23 cellular contexts compared by ENCODE assay signal in the genomic region with DNA sequence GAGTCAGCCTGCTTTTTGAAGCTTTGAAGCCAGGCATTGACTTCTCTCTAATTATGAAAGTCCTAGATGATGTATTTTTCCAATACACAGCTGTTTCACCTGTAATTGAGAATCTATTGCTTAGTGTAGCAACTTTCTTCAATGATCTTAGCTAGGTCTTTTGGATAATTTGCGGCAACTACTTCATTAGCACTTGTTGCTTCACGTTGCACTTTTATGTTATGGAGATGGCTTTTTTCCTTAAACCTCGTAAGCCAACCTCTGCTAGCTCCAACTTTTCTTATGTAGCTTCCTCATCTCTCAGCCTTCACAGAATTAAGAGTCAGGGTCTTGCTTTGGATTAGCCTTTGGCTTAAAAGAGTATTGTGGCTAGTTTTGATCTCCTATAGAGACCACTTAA. TPM values are rescaled to one million over a fixed set of nuclear protein-coding genes. Genes with fewer than 3 reads are reported as not detected.
A peak's percentile ranks its signal among the peaks of the same experiment; 100 is the strongest.
DNase-seq lines count a peak whose midpoint lies in the region; ATAC-seq, FAIRE-seq and TF ChIP-seq lines count a peak whose summit lies in the region.
"Had no signal": no experiment of that assay in that cellular context is flagged by ENCODE, and none has a peak within 500 bp of the region (broad histone marks: within the 10 kb centered on the region; RNA-seq: fewer than 3 reads in every experiment).

No MANE protein-coding gene starts in this region.

- H3K9me3 Mint-ChIP-seq in WTC11 (no peaks in the 10 kb centered on the region), CD14-positive monocyte (no peaks in the 10 kb centered on the region)
- H3K9me3 Mint-ChIP-seq: CD4-positive, CD25-positive, alpha-beta regulatory T cell; CD8-positive, alpha-beta memory T cell had no signal

- FAIRE-seq in GM12892 (lab: Jason Lieb, UNC) = peak; percentile 70
- FAIRE-seq: A549, GM12878 had no signal

- H3K27ac ChIP-seq in neuronal stem cell (replicated peaks; ENCODE audit: low read length) = peak overlapping the region; percentile 58
- H3K27ac ChIP-seq: 22Rv1; A549; BLaER1 treated with 17β-estradiol and CSF1 and Interleukin-3, amounts not matched to agents 10 nM and 100 nM; C4-2B had no signal

- H2AK5ac ChIP-seq in neuronal stem cell (ENCODE audit: low read depth, low read length) = no peak overlapping the region

- no peak overlapping the region for H3K4ac ChIP-seq in neuronal stem cell (ENCODE audit: low read length)

- H2AFZ ChIP-seq in neuronal stem cell (ENCODE audit: low read length) = no peak overlapping the region

- TF ChIP-seq POLR2A in GM12892 (IDR thresholded peaks at IDR 0.05; ENCODE audit: low read depth, low read length) = no peak

- no peak overlapping the region for H4K8ac ChIP-seq in neuronal stem cell (ENCODE audit: low read depth, low read length)

- H2BK120ac ChIP-seq in neuronal stem cell (ENCODE audit: low read depth, low read length) = no peak overlapping the region

- H3K36me3 ChIP-seq in neuronal stem cell (replicated peaks in 1 of 2; ENCODE audit: control insufficient read depth in 2 of 2, insufficient read depth in 2 of 2, low read length in 2 of 2) = peaks cover 2 to 100% of the 10 kb centered on the region in 2 donors

- H3K36me3 Mint-ChIP-seq in WTC11 (peaks cover 19% of the 10 kb centered on the region), CD14-positive monocyte (peaks cover 51 to 68% of the 10 kb centered on the region in 2 donors)

- no peak overlapping the region for H2BK12ac ChIP-seq in neuronal stem cell (ENCODE audit: low read length)

- CTCF ChIA-PET in WTC11 (lab: Charles Lee) = interaction anchor here (1.8 kb wide), 1 partner anchor 15 kb away, joined by 8 read pairs; no protein-coding TSS in a partner anchor

- DNase-seq in GM12892 (ENCODE audit: insufficient read length) (no peak), WTC11 (ENCODE audit: low spot score) (no peak), neuronal stem cell (ENCODE audit: low spot score) (no peak), kidney tubule cell (ENCODE audit: low spot score) (no peak), CD14-positive monocyte (ENCODE audit: low spot score) (no peak)
- DNase-seq: AML-193; CD4-positive, alpha-beta memory T cell; CD4-positive, CD25-positive, alpha-beta regulatory T cell; CD8-positive, alpha-beta memory T cell; COR-L47; DMS 273 treated with DMSO at 0.1 percent for 48 hours; DMS153; DMS53; DMS79; DND-41; EL; GDM1 had no signal

- H3K14ac ChIP-seq in neuronal stem cell (ENCODE audit: low read length) = no peak overlapping the region

- ATAC-seq in WTC11 = no peak
- ATAC-seq: A549, GM12878 had no signal

- no peak overlapping the region for H2BK15ac ChIP-seq in neuronal stem cell (ENCODE audit: low read length)

- H3K9me3 ChIP-seq in neuronal stem cell (replicated peaks in 1 of 2; ENCODE audit: control insufficient read depth in 2 of 2, insufficient read depth in 1 of 2, low read depth in 1 of 2, low read length in 2 of 2) = peaks cover 0 to 15% of the 10 kb centered on the region in 2 donors
- H3K9me3 ChIP-seq: A549; BLaER1 treated with 17β-estradiol and CSF1 and Interleukin-3, amounts not matched to agents 10 nM and 100 nM had no signal

- peak overlapping the region; percentile 47; the same call in 1 of the 2 replicates for H3K27ac Mint-ChIP-seq in WTC11
- H3K27ac Mint-ChIP-seq in CD14-positive monocyte = peak overlapping the region in 1 of 7 donors; percentile 0
- H3K27ac Mint-ChIP-seq: B cell; CD4-positive, alpha-beta memory T cell had no signal

- no peak overlapping the region for H3K4me3 ChIP-seq in neuronal stem cell (ENCODE audit: low read length in 2 of 2)
- H3K4me3 ChIP-seq: A549; BLaER1 treated with 17β-estradiol and CSF1 and Interleukin-3, amounts not matched to agents 10 nM and 100 nM; GM12878 had no signal

- H3K18ac ChIP-seq in neuronal stem cell (ENCODE audit: low read length) = no peak overlapping the region

- TF ChIP-seq CTCF in WTC11 (IDR thresholded peaks at IDR 0.05) (no peak), CD14-positive monocyte (IDR thresholded peaks at IDR 0.05) (no peak)

- H3K23ac ChIP-seq in neuronal stem cell (ENCODE audit: low read depth, low read length, poor library complexity) = no peak overlapping the region

- H2BK5ac ChIP-seq in neuronal stem cell (ENCODE audit: low read length) = no peak overlapping the region

- H3K4me3 Mint-ChIP-seq in WTC11 (no peak overlapping the region), CD14-positive monocyte (no peak overlapping the region)
- H3K4me3 Mint-ChIP-seq: B cell; CD4-positive, alpha-beta memory T cell; CD4-positive, CD25-positive, alpha-beta regulatory T cell; CD8-positive, alpha-beta memory T cell had no signal

- H3K79me1 ChIP-seq in neuronal stem cell (ENCODE audit: low read depth, low read length) = no peaks in the 10 kb centered on the region

- no peak overlapping the region for H4K91ac ChIP-seq in neuronal stem cell (ENCODE audit: low read depth, low read length, poor library complexity)

- H3K9ac ChIP-seq in neuronal stem cell (ENCODE audit: low read depth, low read length, poor library complexity) = no peak overlapping the region
- H3K9ac ChIP-seq: BLaER1 treated with 17β-estradiol and CSF1 and Interleukin-3, amounts not matched to agents 10 nM and 100 nM had no signal

- WGBS in neuronal stem cell (ENCODE audit: extremely low coverage in 2 of 2, insufficient read length in 2 of 2, insufficient replicate concordance in 1 of 2), 2 donors = no CpG with 5 or more reads among the region's 3 CpGs

- H3K27me3 Mint-ChIP-seq in WTC11 (ENCODE audit: low read depth) (no peaks in the 10 kb centered on the region), CD14-positive monocyte (ENCODE audit: low read depth in 3 of 3) (no peaks in the 10 kb centered on the region)
- H3K27me3 Mint-ChIP-seq: B cell; CD4-positive, alpha-beta memory T cell; CD4-positive, CD25-positive, alpha-beta regulatory T cell; CD8-positive, alpha-beta memory T cell had no signal

- H3K4me1 ChIP-seq in neuronal stem cell (ENCODE audit: control insufficient read depth in 2 of 2, insufficient read depth in 1 of 2, low read depth in 1 of 2, low read length in 2 of 2) = peaks cover 0 to 9% of the 10 kb centered on the region in 2 donors
- H3K4me1 ChIP-seq: A549; BLaER1 treated with 17β-estradiol and CSF1 and Interleukin-3, amounts not matched to agents 10 nM and 100 nM had no signal

- intact Hi-C loops in CD14-positive monocyte (cut with micrococcal nuclease) = no loop called here

- no peaks in the 10 kb centered on the region for H3K27me3 ChIP-seq in neuronal stem cell (ENCODE audit: control insufficient read depth in 3 of 3, insufficient read depth in 3 of 3, low read depth in 1 of 3, low read length in 3 of 3)
- H3K27me3 ChIP-seq: BLaER1 treated with 17β-estradiol and CSF1 and Interleukin-3, amounts not matched to agents 10 nM and 100 nM had no signal

- H3K4me1 Mint-ChIP-seq in WTC11 (peaks cover 27% of the 10 kb centered on the region), CD14-positive monocyte (peaks cover 13% of the 10 kb centered on the region)

- POLR2A ChIA-PET in WTC11 (lab: Charles Lee) = no interaction called here

- H3K4me2 ChIP-seq in neuronal stem cell (ENCODE audit: insufficient read depth, low read length, poor library complexity, severe bottlenecking) = no peak overlapping the region
- H3K4me2 ChIP-seq: A549; BLaER1 treated with 17β-estradiol and CSF1 and Interleukin-3, amounts not matched to agents 10 nM and 100 nM had no signal

TF ChIP-seq in WTC11, 78 proteins besides CTCF, POLR2A, EP300 and RAD21:
- TF ChIP-seq TCF7 (CRISPR knock-in tag; IDR thresholded peaks at IDR 0.05; ENCODE audit: low read depth) (no peak), TP53 (CRISPR knock-in tag; IDR thresholded peaks at IDR 0.05) (no peak), ZNF423 (CRISPR knock-in tag; IDR thresholded peaks at IDR 0.05) (no peak), ATF1 (CRISPR knock-in tag; IDR thresholded peaks at IDR 0.05) (no peak), CREM (CRISPR knock-in tag; IDR thresholded peaks at IDR 0.05) (no peak), OVOL2 (CRISPR knock-in tag; IDR thresholded peaks at IDR 0.05; ENCODE audit: borderline replicate concordance) (no peak), ZNF263 (CRISPR knock-in tag; IDR thresholded peaks at IDR 0.05; ENCODE audit: low read depth) (no peak), GABPB1 (CRISPR knock-in tag; IDR thresholded peaks at IDR 0.05) (no peak)
- TF ChIP-seq, protein P1, sequence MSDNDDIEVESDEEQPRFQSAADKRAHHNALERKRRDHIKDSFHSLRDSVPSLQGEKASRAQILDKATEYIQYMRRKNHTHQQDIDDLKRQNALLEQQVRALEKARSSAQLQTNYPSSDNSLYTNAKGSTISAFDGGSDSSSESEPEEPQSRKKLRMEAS (CRISPR knock-in tag; IDR thresholded peaks at IDR 0.05) = no peak
- TF ChIP-seq, protein P2, sequence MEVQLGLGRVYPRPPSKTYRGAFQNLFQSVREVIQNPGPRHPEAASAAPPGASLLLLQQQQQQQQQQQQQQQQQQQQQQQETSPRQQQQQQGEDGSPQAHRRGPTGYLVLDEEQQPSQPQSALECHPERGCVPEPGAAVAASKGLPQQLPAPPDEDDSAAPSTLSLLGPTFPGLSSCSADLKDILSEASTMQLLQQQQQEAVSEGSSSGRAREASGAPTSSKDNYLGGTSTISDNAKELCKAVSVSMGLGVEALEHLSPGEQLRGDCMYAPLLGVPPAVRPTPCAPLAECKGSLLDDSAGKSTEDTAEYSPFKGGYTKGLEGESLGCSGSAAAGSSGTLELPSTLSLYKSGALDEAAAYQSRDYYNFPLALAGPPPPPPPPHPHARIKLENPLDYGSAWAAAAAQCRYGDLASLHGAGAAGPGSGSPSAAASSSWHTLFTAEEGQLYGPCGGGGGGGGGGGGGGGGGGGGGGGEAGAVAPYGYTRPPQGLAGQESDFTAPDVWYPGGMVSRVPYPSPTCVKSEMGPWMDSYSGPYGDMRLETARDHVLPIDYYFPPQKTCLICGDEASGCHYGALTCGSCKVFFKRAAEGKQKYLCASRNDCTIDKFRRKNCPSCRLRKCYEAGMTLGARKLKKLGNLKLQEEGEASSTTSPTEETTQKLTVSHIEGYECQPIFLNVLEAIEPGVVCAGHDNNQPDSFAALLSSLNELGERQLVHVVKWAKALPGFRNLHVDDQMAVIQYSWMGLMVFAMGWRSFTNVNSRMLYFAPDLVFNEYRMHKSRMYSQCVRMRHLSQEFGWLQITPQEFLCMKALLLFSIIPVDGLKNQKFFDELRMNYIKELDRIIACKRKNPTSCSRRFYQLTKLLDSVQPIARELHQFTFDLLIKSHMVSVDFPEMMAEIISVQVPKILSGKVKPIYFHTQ (CRISPR knock-in tag; IDR thresholded peaks at IDR 0.05) = no peak
- TF ChIP-seq, protein P3, sequence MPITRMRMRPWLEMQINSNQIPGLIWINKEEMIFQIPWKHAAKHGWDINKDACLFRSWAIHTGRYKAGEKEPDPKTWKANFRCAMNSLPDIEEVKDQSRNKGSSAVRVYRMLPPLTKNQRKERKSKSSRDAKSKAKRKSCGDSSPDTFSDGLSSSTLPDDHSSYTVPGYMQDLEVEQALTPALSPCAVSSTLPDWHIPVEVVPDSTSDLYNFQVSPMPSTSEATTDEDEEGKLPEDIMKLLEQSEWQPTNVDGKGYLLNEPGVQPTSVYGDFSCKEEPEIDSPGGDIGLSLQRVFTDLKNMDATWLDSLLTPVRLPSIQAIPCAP (CRISPR knock-in tag; IDR thresholded peaks at IDR 0.05) = no peak
TF ChIP-seq in WTC11: peak in this region for 0.

RNA-seq across cellular contexts. Expression of a gene that starts 44.8 kb away (rescaled TPM):
- 19.7 TPM for polyA plus RNA-seq in GM12892 (2012; ENCODE audit: missing spikeins)
- 45.6 to 47.3 TPM (median 45.7 TPM) in 3 replicates for total RNA-seq in WTC11 (2021)
- 34.9 TPM for polyA plus RNA-seq in neuronal stem cell (2013, experiment 1 of 2)
- polyA plus RNA-seq in neuronal stem cell (2013, experiment 2 of 2) = 37.0 TPM
- polyA plus RNA-seq in CD14-positive monocyte = 1 to 10 TPM; 3.2 to 5.1 TPM
